19 cellular contexts compared by ENCODE assay signal in genomic region chr20:41038878-41039404, GRCh38. TPM values are rescaled to one million over a fixed set of nuclear protein-coding genes. Genes with fewer than 3 reads are reported as not detected.
DNase-seq lines count a peak whose midpoint lies in the region; ATAC-seq and TF ChIP-seq lines count a peak whose summit lies in the region.
"Had no signal": no experiment of that assay in that cellular context is flagged by ENCODE, and none has a peak within 500 bp of the region (broad histone marks: within the 10 kb centered on the region; RNA-seq: fewer than 3 reads in every experiment).

No MANE protein-coding gene starts in this region.

- H4K8ac ChIP-seq in trophoblast cell (ENCODE audit: low read depth, low read length) (no peak overlapping the region), H9 (replicated peaks; ENCODE audit: insufficient read length, low read depth, low read length) (no peak overlapping the region)

- H3K4ac ChIP-seq in trophoblast cell (ENCODE audit: low read depth, low read length) (peak overlapping the region; percentile 6), H9 (ENCODE audit: low read depth, low read length) (no peak overlapping the region)

- no peaks in the 10 kb centered on the region for H3K9me3 ChIP-seq in trophoblast cell (ENCODE audit: insufficient read depth, low read depth, low read length)
- no peaks in the 10 kb centered on the region for H3K9me3 ChIP-seq in H9 (ENCODE audit: control insufficient read depth, low read depth, low read length)
- H3K9me3 ChIP-seq in CD8-positive, alpha-beta memory T cell (ENCODE audit: low read length): no peaks in the 10 kb centered on the region
- H3K9me3 ChIP-seq: esophagus muscularis mucosa, SJSA1, vagina had no signal

- CTCF ChIA-PET in activated CD8-positive, alpha-beta memory T cell treated with anti-CD3 and anti-CD28 coated beads, Interleukin-2, amount 10 ng/mL, durations not matched to agents 7 days and 5 days (lab: Charles Lee): interaction anchor here (0.8 to 2.9 kb wide), 6 partner anchors 8 to 96 kb away, joined by 3 to 11 read pairs (median 4); no protein-coding TSS in a partner anchor
- CTCF ChIA-PET in CD8-positive, alpha-beta memory T cell (lab: Charles Lee): interaction anchor here (1.1 kb wide), 1 partner anchor 56 kb away, joined by 6 read pairs; no protein-coding TSS in a partner anchor

- POLR2A ChIA-PET in CD8-positive, alpha-beta memory T cell (lab: Charles Lee): interaction anchor here (0.9 kb wide), 1 partner anchor 9 kb away, joined by 3 read pairs; no protein-coding TSS in a partner anchor

- H4K91ac ChIP-seq in trophoblast cell (ENCODE audit: low read depth, low read length): no peak overlapping the region
- H4K91ac ChIP-seq in H9 (ENCODE audit: insufficient read length, low read depth, low read length): no peak overlapping the region

- no peak overlapping the region for H4K5ac ChIP-seq in H9 (ENCODE audit: insufficient read length, low read depth, low read length)

- peaks cover 87% of the 10 kb centered on the region for H3K4me1 Mint-ChIP-seq in activated CD8-positive, alpha-beta memory T cell treated with anti-CD3 and anti-CD28 coated beads, Interleukin-2, amount 10 ng/mL, durations not matched to agents 7 days and 5 days
- H3K4me1 Mint-ChIP-seq in activated naive CD8-positive, alpha-beta T cell (ENCODE audit: low read depth): peaks cover 90% of the 10 kb centered on the region
- peaks cover 47 to 49% of the 10 kb centered on the region in 2 experiments for H3K4me1 Mint-ChIP-seq in H9
- peaks cover 82 to 98% (median 96%) of the 10 kb centered on the region in 3 donors for H3K4me1 Mint-ChIP-seq in CD8-positive, alpha-beta memory T cell

- H3K4me2 ChIP-seq in trophoblast cell (ENCODE audit: low read length): no peak overlapping the region
- H3K4me2 ChIP-seq in H9 (ENCODE audit: insufficient read depth, insufficient read length, low read length): no peak overlapping the region

- no peak for TF ChIP-seq CTCF in H9 (conservative IDR thresholded peaks at IDR 0.05)
- no peak for TF ChIP-seq CTCF in foreskin keratinocyte (conservative IDR thresholded peaks at IDR 0.05)

- H3K56ac ChIP-seq in H9 (ENCODE audit: insufficient read length, low read depth, low read length): no peak overlapping the region

- H3K79me2 ChIP-seq in trophoblast cell (ENCODE audit: control insufficient read depth, insufficient read depth, low read length, poor library complexity) (peaks cover 10% of the 10 kb centered on the region), H9 (ENCODE audit: insufficient read depth, low read length) (peaks cover 26% of the 10 kb centered on the region; the same call in 1 of the 2 replicates)

- H2BK12ac ChIP-seq in trophoblast cell (ENCODE audit: low read length) (no peak overlapping the region), H9 (ENCODE audit: insufficient read length, low read depth, low read length) (no peak overlapping the region)

- H4K12ac ChIP-seq in trophoblast cell (ENCODE audit: low read depth, low read length): no peak overlapping the region

- H2BK15ac ChIP-seq in H9 (ENCODE audit: low read depth, low read length): no peak overlapping the region

- no peak overlapping the region for H2BK20ac ChIP-seq in H9 (ENCODE audit: low read depth, low read length, poor library complexity, severe bottlenecking)

- H3K27me3 Mint-ChIP-seq in activated CD8-positive, alpha-beta memory T cell treated with anti-CD3 and anti-CD28 coated beads, Interleukin-2, amount 10 ng/mL, durations not matched to agents 7 days and 5 days: no peaks in the 10 kb centered on the region
- H3K27me3 Mint-ChIP-seq in activated naive CD8-positive, alpha-beta T cell: no peaks in the 10 kb centered on the region
- peaks cover 25% of the 10 kb centered on the region for H3K27me3 Mint-ChIP-seq in H9 (ENCODE audit: low read depth)
- no peaks in the 10 kb centered on the region for H3K27me3 Mint-ChIP-seq in CD8-positive, alpha-beta memory T cell

- no peak for ATAC-seq in activated CD8-positive, alpha-beta memory T cell treated with anti-CD3 and anti-CD28 coated beads, Interleukin-2, amount 10 ng/mL, durations not matched to agents 7 days and 5 days
- ATAC-seq in HG02759 (IDR thresholded peaks at IDR 0.05; ENCODE audit: unreplicated experiment) (peak; percentile 70), foreskin keratinocyte (no peak)

- no peak for DNase-seq in activated CD8-positive, alpha-beta memory T cell treated with anti-CD3 and anti-CD28 coated beads, Interleukin-2, amount 10 ng/mL, durations not matched to agents 7 days and 5 days
- DNase-seq in activated CD8-positive, alpha-beta memory T cell treated with anti-CD3 and anti-CD28 coated beads for 24 hours: no peak
- peak in 1 of 2 donors; percentile 30 for DNase-seq in trophoblast cell
- no peak for DNase-seq in H9
- DNase-seq in CD8-positive, alpha-beta memory T cell: no peak
- no peak for DNase-seq in foreskin keratinocyte
- DNase-seq: COR-L47, head of caudate nucleus, islet precursor cell, midbrain, NCI-H446, occipital lobe had no signal

- no peaks in the 10 kb centered on the region for H3K23me2 ChIP-seq in H9 (ENCODE audit: insufficient read length, low read depth, low read length, poor library complexity, severe bottlenecking)

- H2BK120ac ChIP-seq in trophoblast cell (ENCODE audit: insufficient read depth, low read length, poor library complexity): no peak overlapping the region
- H2BK120ac ChIP-seq in H9 (ENCODE audit: low read depth, low read length, poor library complexity, severe bottlenecking): no peak overlapping the region

- H3K79me1 ChIP-seq in trophoblast cell (ENCODE audit: low read length) (no peaks in the 10 kb centered on the region), H9 (ENCODE audit: insufficient read depth, low read depth, low read length, poor library complexity, severe bottlenecking) (peaks cover 10% of the 10 kb centered on the region)

- no peak overlapping the region for H3T11ph ChIP-seq in H9 (ENCODE audit: low read length)

- H3K18ac ChIP-seq in trophoblast cell (ENCODE audit: low read length): no peak overlapping the region
- H3K18ac ChIP-seq in H9 (ENCODE audit: insufficient read length, low read depth, low read length): no peak overlapping the region

- H2BK5ac ChIP-seq in trophoblast cell (ENCODE audit: low read depth, low read length, poor library complexity) (no peak overlapping the region), H9 (ENCODE audit: insufficient read length, low read length) (no peak overlapping the region)

- H3K4me3 Mint-ChIP-seq in activated CD8-positive, alpha-beta memory T cell treated with anti-CD3 and anti-CD28 coated beads, Interleukin-2, amount 10 ng/mL, durations not matched to agents 7 days and 5 days: no peak overlapping the region
- H3K4me3 Mint-ChIP-seq in activated naive CD8-positive, alpha-beta T cell: no peak overlapping the region
- H3K4me3 Mint-ChIP-seq in H9: no peak overlapping the region; a peak in 1 of 5 replicates
- no peak overlapping the region for H3K4me3 Mint-ChIP-seq in CD8-positive, alpha-beta memory T cell

- H3K27ac ChIP-seq in trophoblast cell (ENCODE audit: low read depth, low read length): no peak overlapping the region
- H3K27ac ChIP-seq in H9 (ENCODE audit: insufficient read length, low read depth, low read length): no peak overlapping the region
- no peak overlapping the region for H3K27ac ChIP-seq in CD8-positive, alpha-beta memory T cell (ENCODE audit: low read depth, low read length)
- H3K27ac ChIP-seq in foreskin keratinocyte: no peak overlapping the region
- H3K27ac ChIP-seq: cardiac muscle cell, esophagus muscularis mucosa, SJSA1, skin epidermis, vagina had no signal

- no peak overlapping the region for H3K4me3 ChIP-seq in trophoblast cell (ENCODE audit: low read depth, low read length)
- H3K4me3 ChIP-seq in CD8-positive, alpha-beta memory T cell (ENCODE audit: low read length): no peak overlapping the region
- H3K4me3 ChIP-seq: cardiac muscle cell, esophagus muscularis mucosa, SJSA1, skin epidermis, vagina had no signal

- peaks cover 0 to 1% of the 10 kb centered on the region in 2 experiments for H3K4me1 ChIP-seq in trophoblast cell (ENCODE audit: control insufficient read depth in 1 of 2, insufficient read depth in 2 of 2, low read length in 2 of 2)
- peaks cover 2% of the 10 kb centered on the region; the same call in 1 of the 2 replicates for H3K4me1 ChIP-seq in H9 (ENCODE audit: insufficient read depth, low read length)
- peaks cover 79% of the 10 kb centered on the region for H3K4me1 ChIP-seq in CD8-positive, alpha-beta memory T cell (ENCODE audit: insufficient read depth, low read length)
- H3K4me1 ChIP-seq in foreskin keratinocyte: peaks cover 18% of the 10 kb centered on the region
- H3K4me1 ChIP-seq: SJSA1 had no signal

- H3K9me3 Mint-ChIP-seq in activated CD8-positive, alpha-beta memory T cell treated with anti-CD3 and anti-CD28 coated beads, Interleukin-2, amount 10 ng/mL, durations not matched to agents 7 days and 5 days (ENCODE audit: low read depth): no peaks in the 10 kb centered on the region
- no peaks in the 10 kb centered on the region for H3K9me3 Mint-ChIP-seq in activated naive CD8-positive, alpha-beta T cell (ENCODE audit: low read depth)
- H3K9me3 Mint-ChIP-seq in H9: no peaks in the 10 kb centered on the region
- H3K9me3 Mint-ChIP-seq in CD8-positive, alpha-beta memory T cell: no peaks in the 10 kb centered on the region

- H4K20me1 ChIP-seq in H9 (ENCODE audit: control insufficient read depth, insufficient read depth, insufficient read length): peaks cover 2% of the 10 kb centered on the region

- H3K14ac ChIP-seq in trophoblast cell (ENCODE audit: low read length) (no peak overlapping the region), H9 (ENCODE audit: insufficient read depth, low read length) (no peak overlapping the region)

- no peak overlapping the region for H2AK5ac ChIP-seq in trophoblast cell (ENCODE audit: low read length)
- H2AK5ac ChIP-seq in H9 (ENCODE audit: insufficient read length, low read length): no peak overlapping the region

- H3K27me3 ChIP-seq in trophoblast cell (ENCODE audit: insufficient read depth, low read length) (no peaks in the 10 kb centered on the region), H9 (ENCODE audit: insufficient read depth, low read length) (peaks cover 6% of the 10 kb centered on the region; the same call in 1 of the 2 replicates), foreskin keratinocyte (no peaks in the 10 kb centered on the region)
- no peaks in the 10 kb centered on the region for H3K27me3 ChIP-seq in CD8-positive, alpha-beta memory T cell (ENCODE audit: insufficient read depth, low read length, poor library complexity, severe bottlenecking)
- H3K27me3 ChIP-seq: cardiac muscle cell, esophagus muscularis mucosa, SJSA1, vagina had no signal

- H3K9ac ChIP-seq in trophoblast cell (ENCODE audit: low read length): no peak overlapping the region
- no peak overlapping the region for H3K9ac ChIP-seq in H9 (ENCODE audit: extremely low read depth, insufficient read length, low read length)

- peaks cover 0 to 8% of the 10 kb centered on the region in 2 experiments for H3K36me3 ChIP-seq in trophoblast cell (ENCODE audit: control insufficient read depth in 1 of 2, insufficient read depth in 2 of 2, low read length in 2 of 2)
- no peaks in the 10 kb centered on the region for H3K36me3 ChIP-seq in CD8-positive, alpha-beta memory T cell (ENCODE audit: insufficient read depth, low read length)
- H3K36me3 ChIP-seq: cardiac muscle cell, esophagus muscularis mucosa, vagina had no signal

- peak overlapping the region; percentile 28 for H3K27ac Mint-ChIP-seq in activated CD8-positive, alpha-beta memory T cell treated with anti-CD3 and anti-CD28 coated beads, Interleukin-2, amount 10 ng/mL, durations not matched to agents 7 days and 5 days
- H3K27ac Mint-ChIP-seq in activated naive CD8-positive, alpha-beta T cell: peak overlapping the region; percentile 54
- H3K27ac Mint-ChIP-seq in H9: no peak overlapping the region
- peak overlapping the region in 2 of 8 donors; percentile 35 to 71 for H3K27ac Mint-ChIP-seq in CD8-positive, alpha-beta memory T cell

- H2AFZ ChIP-seq in trophoblast cell (ENCODE audit: insufficient read depth, low read length, poor library complexity) (no peak overlapping the region), H9 (ENCODE audit: low read length) (no peak overlapping the region)

- H3K36me3 Mint-ChIP-seq in activated CD8-positive, alpha-beta memory T cell treated with anti-CD3 and anti-CD28 coated beads, Interleukin-2, amount 10 ng/mL, durations not matched to agents 7 days and 5 days: peaks cover 46% of the 10 kb centered on the region
- H3K36me3 Mint-ChIP-seq in activated naive CD8-positive, alpha-beta T cell: peaks cover 12% of the 10 kb centered on the region
- peaks cover 13 to 36% (median 13%) of the 10 kb centered on the region in 3 experiments for H3K36me3 Mint-ChIP-seq in H9 (ENCODE audit: insufficient read depth in 1 of 3, low read depth in 3 of 3)
- H3K36me3 Mint-ChIP-seq in CD8-positive, alpha-beta memory T cell: peaks cover 0 to 21% (median 14%) of the 10 kb centered on the region in 3 donors

- no peak overlapping the region for H3K23ac ChIP-seq in trophoblast cell (ENCODE audit: low read length)
- no peak overlapping the region for H3K23ac ChIP-seq in H9 (ENCODE audit: insufficient read length, low read depth, low read length)

- WGBS in trophoblast cell (ENCODE audit: extremely low coverage, insufficient coverage, insufficient read length): no CpG with 5 or more reads among the region's 7 CpGs
- WGBS in H9 (ENCODE audit: extremely low coverage, insufficient read length, low lambda C conversion rate): no CpG with 5 or more reads among the region's 7 CpGs

RNA-seq across cellular contexts. Expression of gene TOP1, which starts 10.3 kb away (rescaled TPM):
- 10 to 100 TPM; 73.1 to 89.0 TPM for total RNA-seq in activated CD8-positive, alpha-beta memory T cell treated with anti-CD3 and anti-CD28 coated beads, Interleukin-2, amount 10 ng/mL, durations not matched to agents 7 days and 5 days
- 225 and 236 TPM in 2 replicates for polyA plus RNA-seq in trophoblast cell (2013)
- 96.4 and 98.5 TPM in 2 replicates for total RNA-seq in H9 (2021)
- 100 to 1,000 TPM in 1 of 2 experiments, 10 to 100 TPM in 1; 98.5 to 103 TPM for total RNA-seq in CD8-positive, alpha-beta memory T cell
- polyA plus RNA-seq in CD8-positive, alpha-beta memory T cell: 15.0 TPM
- total RNA-seq in foreskin keratinocyte: 70.0 and 75.8 TPM in 2 replicates
- 26.4 and 32.2 TPM in 2 replicates for polyA plus RNA-seq in foreskin keratinocyte

Comparison
In these comparisons a context has a peak if more than half of its experiments do, and no peak if none do; other contexts are left out.
1. H3K27ac Mint-ChIP-seq: peak in activated CD8-positive, alpha-beta memory T cell treated with anti-CD3 and anti-CD28 coated beads, Interleukin-2, amount 10 ng/mL, durations not matched to agents 7 days and 5 days (single experiment) and activated naive CD8-positive, alpha-beta T cell (single experiment); none in H9 (0 of 3).